ENCODE assay signal across 14 cellular contexts in the genomic region with DNA sequence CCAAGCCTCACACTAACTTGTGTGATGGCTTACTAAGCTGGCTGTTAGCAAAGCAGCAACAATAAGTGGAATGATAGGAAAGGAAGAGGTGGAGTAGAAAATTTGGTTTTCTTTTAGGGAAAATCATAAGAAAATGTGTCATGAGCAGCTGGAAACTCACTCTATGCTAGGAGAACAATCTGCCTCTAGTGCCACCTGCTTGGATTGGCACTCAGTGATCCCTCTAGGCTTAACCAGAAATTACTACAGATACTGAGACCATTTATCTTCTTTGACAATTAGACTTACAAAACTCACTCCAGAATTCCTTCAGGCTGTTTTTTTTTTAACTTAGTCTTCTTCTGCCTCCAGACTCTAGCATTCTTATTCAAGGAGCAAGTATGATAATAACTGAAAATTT.
"Had no signal": no experiment of that assay in that cellular context is flagged by ENCODE, and none has a peak within 500 bp of the region (broad histone marks: within the 10 kb centered on the region; RNA-seq: fewer than 3 reads in every experiment).

No MANE protein-coding gene starts in this region.

- H3K27ac ChIP-seq: cardiac muscle cell had no signal

- H3K4me3 ChIP-seq: cardiac muscle cell, coronary artery, sigmoid colon had no signal

- H3K27me3 ChIP-seq: cardiac muscle cell, sigmoid colon had no signal

- H3K9me3 Mint-ChIP-seq: activated T-cell treated with anti-CD3 and anti-CD28 coated beads, Interleukin-2, amount 50 U/mL, for 4 hours had no signal

- H3K4me3 Mint-ChIP-seq: activated T-cell treated with anti-CD3 and anti-CD28 coated beads, Interleukin-2, amount 50 U/mL, for 4 hours had no signal

- H3K27me3 Mint-ChIP-seq: naive B cell had no signal

- H3K9me3 ChIP-seq: sigmoid colon had no signal

- DNase-seq: activated CD4-positive, alpha-beta T cell treated with anti-CD3 and anti-CD28 coated beads, Interleukin-2, amount 50 U/mL, for 4 hours; activated CD4-positive, CD25-positive, alpha-beta regulatory T cell treated with anti-CD3 and anti-CD28 coated beads, Interleukin-2, amount 50 U/mL, for 72 hours; activated effector memory CD4-positive, alpha-beta T cell treated with anti-CD3 and anti-CD28 coated beads, Interleukin-2, amount 50 U/mL, for 16 hours; activated T-cell treated with anti-CD3 and anti-CD28 coated beads, Interleukin-2, amount 50 U/mL, for 4 hours; effector CD8-positive, alpha-beta T cell; left cardiac atrium; naive B cell; sigmoid colon; stimulated activated CD4-positive, alpha-beta T cell treated with anti-CD3 and anti-CD28 coated beads, Interleukin-12 subunit alpha, Interleukin-12 subunit beta, amount 100 ng/mL, for 4 hours; stimulated activated naive CD4-positive, alpha-beta T cell; substantia nigra; trophoblast cell had no signal

- H3K36me3 Mint-ChIP-seq: naive B cell had no signal

- ATAC-seq: activated T-cell treated with anti-CD3 and anti-CD28 coated beads, Interleukin-2, amount 50 U/mL, for 4 hours; left cardiac atrium had no signal

- H3K36me3 ChIP-seq: cardiac muscle cell, sigmoid colon had no signal
